In the genomic region with DNA sequence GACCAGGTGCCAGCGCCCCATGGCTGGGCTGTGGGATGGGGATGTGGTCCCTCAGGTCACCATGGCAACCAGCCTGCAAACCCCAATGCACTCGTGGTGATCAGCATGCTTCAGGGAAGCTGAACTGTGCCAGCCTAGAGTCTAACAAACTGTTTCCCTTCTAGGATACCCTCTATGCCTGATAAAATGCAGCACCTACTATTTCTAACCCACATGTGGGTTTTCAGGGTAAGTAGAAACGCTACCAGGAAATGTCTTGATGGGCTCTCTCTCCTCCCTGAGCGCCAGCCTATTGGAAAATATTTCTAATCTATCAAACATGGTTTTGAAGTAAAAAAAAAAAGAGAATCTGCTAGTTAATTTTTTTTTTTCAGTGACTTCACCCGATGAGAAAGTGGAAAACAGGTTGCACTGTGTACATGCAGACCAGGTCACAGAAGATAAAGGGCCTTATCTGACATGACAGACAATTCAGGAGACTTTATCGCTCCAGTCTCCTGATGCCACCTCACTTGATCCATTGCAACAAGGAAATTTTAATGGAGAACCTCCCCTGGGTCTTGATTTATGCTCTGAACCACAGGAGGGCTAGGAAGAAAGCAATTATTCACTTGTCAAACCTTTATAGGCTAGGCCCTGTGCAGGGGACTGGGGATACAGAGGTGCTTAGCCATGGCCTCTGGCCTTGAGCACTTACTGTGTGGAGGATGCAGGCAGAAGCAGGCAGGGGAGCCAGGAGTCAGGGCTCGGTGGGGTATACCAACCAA, we compare ENCODE assay signal across 18 cellular contexts.
"Had no signal": no experiment of that assay in that cellular context is flagged by ENCODE, and none has a peak within 500 bp of the region (broad histone marks: within the 10 kb centered on the region; RNA-seq: fewer than 3 reads in every experiment).

No MANE protein-coding gene starts in this region.

- H3K27me3 ChIP-seq: tibial nerve had no signal

- H3K9me3 Mint-ChIP-seq: activated CD4-positive, alpha-beta T cell treated with anti-CD3 and anti-CD28 coated beads, Interleukin-2, amount 10 ng/mL, durations not matched to agents 7 days and 5 days; activated naive CD4-positive, alpha-beta T cell treated with anti-CD3 and anti-CD28 coated beads, Interleukin-2, amount 50 U/mL, for 24 hours; natural killer cell treated with Interleukin-12 subunit alpha and Interleukin-12 subunit beta and Interleukin-15 and Interleukin-18, amount 100 ng/mL, for 72 hours had no signal

- H3K4me1 Mint-ChIP-seq: activated naive CD4-positive, alpha-beta T cell treated with anti-CD3 and anti-CD28 coated beads, Interleukin-2, amount 50 U/mL, for 24 hours had no signal

- H3K27me3 Mint-ChIP-seq: activated naive CD4-positive, alpha-beta T cell treated with anti-CD3 and anti-CD28 coated beads, Interleukin-2, amount 50 U/mL, for 24 hours had no signal

- H3K9me3 ChIP-seq: adrenal gland, suprapubic skin, tibial nerve had no signal

- H3K27ac Mint-ChIP-seq: activated CD4-positive, alpha-beta T cell treated with anti-CD3 and anti-CD28 coated beads, Interleukin-2, amount 10 ng/mL, durations not matched to agents 7 days and 5 days; activated naive CD4-positive, alpha-beta T cell treated with anti-CD3 and anti-CD28 coated beads, Interleukin-2, amount 50 U/mL, for 24 hours; natural killer cell treated with Interleukin-12 subunit alpha and Interleukin-12 subunit beta and Interleukin-15 and Interleukin-18, amount 100 ng/mL, for 72 hours; progenitor cell of endocrine pancreas had no signal

- H3K4me3 ChIP-seq: adrenal gland, spleen, stomach, suprapubic skin, tibial nerve had no signal

- H3K36me3 Mint-ChIP-seq: activated naive CD4-positive, alpha-beta T cell treated with anti-CD3 and anti-CD28 coated beads, Interleukin-2, amount 50 U/mL, for 24 hours; natural killer cell treated with Interleukin-12 subunit alpha and Interleukin-12 subunit beta and Interleukin-15 and Interleukin-18, amount 100 ng/mL, for 72 hours had no signal

- DNase-seq: activated CD4-positive, alpha-beta T cell treated with anti-CD3 and anti-CD28 coated beads, Interleukin-2, amount 10 ng/mL, durations not matched to agents 7 days and 5 days; activated gamma-delta T cell treated with Interleukin-2 at 50 U/mL for 16 hours; adrenal gland; central memory CD4-positive, alpha-beta T cell; dermis blood vessel endothelial cell; effector CD8-positive, alpha-beta T cell; foreskin melanocyte; hippocampal formation; spleen; stimulated activated CD4-positive, alpha-beta T cell treated with anti-CD3 and anti-CD28 coated beads, Interleukin-4, amount 100 ng/mL, for 4 hours; stomach; T-helper 9 cell had no signal

- H3K27ac ChIP-seq: adrenal gland, spleen, stomach, suprapubic skin, tibial nerve had no signal

- ATAC-seq: esophagus mucosa had no signal

- H3K4me1 ChIP-seq: adrenal gland, spleen, stomach, suprapubic skin, tibial nerve had no signal

- H3K36me3 ChIP-seq: adrenal gland, spleen, stomach, suprapubic skin, tibial nerve had no signal

- H3K4me3 Mint-ChIP-seq: activated CD4-positive, alpha-beta T cell treated with anti-CD3 and anti-CD28 coated beads, Interleukin-2, amount 10 ng/mL, durations not matched to agents 7 days and 5 days; activated naive CD4-positive, alpha-beta T cell treated with anti-CD3 and anti-CD28 coated beads, Interleukin-2, amount 50 U/mL, for 24 hours; natural killer cell treated with Interleukin-12 subunit alpha and Interleukin-12 subunit beta and Interleukin-15 and Interleukin-18, amount 100 ng/mL, for 72 hours had no signal
